8 cellular contexts compared by ENCODE assay signal in the genomic region with DNA sequence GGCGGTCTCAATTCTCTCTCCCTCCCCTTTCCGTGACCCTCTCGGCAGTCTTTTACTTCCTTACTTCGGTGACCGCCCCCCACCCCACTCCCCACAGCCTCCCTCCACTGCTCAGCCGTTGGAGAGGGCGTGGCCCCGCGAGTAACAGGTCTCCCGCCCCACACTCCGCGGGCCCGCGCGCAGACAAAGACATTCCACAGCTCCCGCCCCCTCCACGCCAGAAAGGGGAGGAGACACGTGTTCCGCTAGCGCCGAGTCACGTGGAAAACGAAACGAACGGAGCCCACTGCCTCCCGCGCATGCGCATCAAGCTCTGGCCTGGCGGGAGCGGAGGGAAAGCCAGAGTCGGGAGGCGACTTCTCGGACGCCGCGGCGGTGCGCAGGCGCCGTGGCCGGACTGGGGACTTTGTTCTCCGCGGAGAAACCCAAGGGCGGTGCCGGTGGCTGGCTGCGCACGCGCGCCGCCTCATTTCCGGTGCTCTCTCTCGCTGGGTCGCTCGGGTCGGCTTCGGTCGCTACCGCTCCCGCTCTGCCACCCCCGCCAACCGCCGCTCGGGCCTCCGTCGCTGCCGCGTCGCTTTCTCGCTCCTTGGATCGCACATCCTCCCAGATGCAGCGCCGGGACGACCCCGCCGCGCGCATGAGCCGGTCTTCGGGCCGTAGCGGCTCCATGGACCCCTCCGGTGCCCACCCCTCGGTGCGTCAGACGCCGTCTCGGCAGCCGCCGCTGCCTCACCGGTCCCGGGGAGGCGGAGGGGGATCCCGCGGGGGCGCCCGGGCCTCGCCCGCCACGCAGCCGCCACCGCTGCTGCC. TPM values are rescaled to one million over a fixed set of nuclear protein-coding genes. Genes with fewer than 3 reads are reported as not detected.
DNase-seq lines count a peak whose midpoint lies in the region; ATAC-seq and TF ChIP-seq lines count a peak whose summit lies in the region.

A gene with protein sequence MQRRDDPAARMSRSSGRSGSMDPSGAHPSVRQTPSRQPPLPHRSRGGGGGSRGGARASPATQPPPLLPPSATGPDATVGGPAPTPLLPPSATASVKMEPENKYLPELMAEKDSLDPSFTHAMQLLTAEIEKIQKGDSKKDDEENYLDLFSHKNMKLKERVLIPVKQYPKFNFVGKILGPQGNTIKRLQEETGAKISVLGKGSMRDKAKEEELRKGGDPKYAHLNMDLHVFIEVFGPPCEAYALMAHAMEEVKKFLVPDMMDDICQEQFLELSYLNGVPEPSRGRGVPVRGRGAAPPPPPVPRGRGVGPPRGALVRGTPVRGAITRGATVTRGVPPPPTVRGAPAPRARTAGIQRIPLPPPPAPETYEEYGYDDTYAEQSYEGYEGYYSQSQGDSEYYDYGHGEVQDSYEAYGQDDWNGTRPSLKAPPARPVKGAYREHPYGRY (plus strand): TSS at position 483 of the 813 bp plus-strand sequence. CDS start 128 bp downstream, at position 611.

- no peaks in the 10 kb centered on the region for H3K9me3 ChIP-seq in mononuclear cell (ENCODE audit: low read depth, low read length)

- peak; percentile 94 for DNase-seq in DMS 273 treated with DMSO at 0.1 percent for 48 hours (lab: John Stamatoyannopoulos, UW)
- peak; percentile 77 for DNase-seq in OCI-M2 (lab: John Stamatoyannopoulos, UW; ENCODE audit: unreplicated experiment)
- DNase-seq in activated T-cell treated with anti-CD3 and anti-CD28 coated beads for 4 hours: peak; percentile 97
- DNase-seq in epithelial cell of esophagus (ENCODE audit: low read depth): peak; percentile 98
- DNase-seq in stimulated activated CD8-positive, alpha-beta memory T cell treated with anti-CD3 and anti-CD28 coated beads, Interleukin-4, amount 100 ng/mL, for 1 hour (ENCODE audit: low read depth in 2 of 2, low spot score in 1 of 2): peak; percentile 93 to 97

- no peaks in the 10 kb centered on the region for H3K27me3 Mint-ChIP-seq in IgD-negative memory B cell

- H3K4me3 ChIP-seq in epithelial cell of esophagus (ENCODE audit: low read length): peak within 1 kb of the TSS; percentile 95
- peak within 1 kb of the TSS; percentile 96 for H3K4me3 ChIP-seq in mononuclear cell (ENCODE audit: low read length)

- peak within 1 kb of the TSS; percentile 91 to 97 (median 96) for H3K4me3 Mint-ChIP-seq in IgD-negative memory B cell

- no peaks in the 10 kb centered on the region for H3K9me3 Mint-ChIP-seq in IgD-negative memory B cell

- no peak for TF ChIP-seq CTCF in epithelial cell of esophagus (IDR thresholded peaks at IDR 0.05; ENCODE audit: insufficient read depth, low read depth, low read length, missing control alignments)

- peaks cover 33% of the 10 kb centered on the region for H3K4me1 ChIP-seq in mononuclear cell (ENCODE audit: insufficient read depth, low read length)

- peaks cover 14 to 23% (median 20%) of the 10 kb centered on the region in 3 donors for H3K4me1 Mint-ChIP-seq in IgD-negative memory B cell

- H3K27me3 ChIP-seq in mononuclear cell (ENCODE audit: insufficient read depth, low read length): no peaks in the 10 kb centered on the region

- H3K36me3 Mint-ChIP-seq in IgD-negative memory B cell: peaks cover 3% of the 10 kb centered on the region

- ATAC-seq in GM21529 (IDR thresholded peaks at IDR 0.05; ENCODE audit: unreplicated experiment): peak; percentile 66

- H3K27ac Mint-ChIP-seq in IgD-negative memory B cell: peak within 1 kb of the TSS; percentile 88 to 99 (median 97)

RNA-seq across cellular contexts. Expression of the gene that starts here (rescaled TPM):
- polyA plus RNA-seq in IgD-negative memory B cell: 123 TPM
- total RNA-seq in mononuclear cell: 54.7 TPM

Comparison
In these comparisons a context has a peak if more than half of its experiments do, and no peak if none do; other contexts are left out.
1. Peak in every context shown above with its lines: DNase-seq, ATAC-seq and H3K4me3 ChIP-seq.